1 cellular context compared by ENCODE assay signal in the genomic region with DNA sequence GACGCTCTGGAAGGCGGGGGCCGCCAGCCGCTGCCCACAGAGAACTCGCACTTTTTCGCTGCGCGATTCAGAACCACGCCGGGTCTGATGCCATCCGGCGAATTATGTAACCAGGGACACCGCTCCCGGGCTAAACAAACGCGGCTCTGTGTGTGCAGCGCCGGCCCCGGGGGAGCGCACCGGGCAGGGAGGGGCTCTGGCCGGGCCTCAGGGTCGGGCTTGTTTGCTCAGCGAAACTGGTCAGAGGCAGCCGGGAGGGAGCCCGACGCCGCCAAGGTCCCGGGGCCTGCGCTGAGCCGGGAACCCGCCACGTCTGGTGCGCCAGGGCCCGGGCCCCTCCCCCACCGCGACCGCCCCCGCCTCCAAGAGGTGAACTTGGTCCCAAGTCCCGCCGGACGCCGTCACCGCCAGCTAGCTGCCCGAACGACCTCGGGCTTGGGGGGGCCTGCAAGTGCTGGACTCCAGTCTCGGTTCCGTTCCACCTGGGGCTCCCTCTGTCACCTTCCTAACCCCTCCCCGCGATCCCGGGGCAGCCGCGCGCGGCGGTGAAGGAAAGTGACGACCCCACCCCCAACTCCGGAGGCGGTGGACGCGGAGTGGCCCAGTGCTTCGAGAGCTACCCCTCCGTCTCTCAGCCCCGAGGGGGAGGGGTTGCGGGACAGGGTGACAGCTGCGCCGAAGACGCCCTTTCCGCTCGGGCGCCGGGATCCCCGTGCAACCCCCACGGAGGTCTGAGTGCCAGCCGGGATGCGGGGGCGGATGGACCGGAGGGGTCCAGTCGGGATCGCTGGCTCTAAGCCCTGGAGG.
TF ChIP-seq lines count a peak whose summit lies in the region.

No MANE protein-coding gene starts in this region.

TF ChIP-seq in HepG2, 621 proteins besides CTCF, POLR2A, EP300 and RAD21 (continued from another document and continues in another):
- TF ChIP-seq TFE3 (CRISPR knock-in tag; IDR thresholded peaks at IDR 0.05) (peak; percentile 63), ZNF484 (CRISPR knock-in tag; IDR thresholded peaks at IDR 0.05; ENCODE audit: borderline replicate concordance, low read depth) (no peak), ZMYM2 (CRISPR knock-in tag; IDR thresholded peaks at IDR 0.05) (peak; percentile 70; the same call in 1 of the 2 replicates), ZNF124 (CRISPR knock-in tag; IDR thresholded peaks at IDR 0.05) (no peak), ZSCAN22 (CRISPR knock-in tag; IDR thresholded peaks at IDR 0.05) (no peak), ZNF616 (CRISPR knock-in tag; IDR thresholded peaks at IDR 0.05; ENCODE audit: low read depth) (no peak), EZH2 (conservative IDR thresholded peaks at IDR 0.05; ENCODE audit: low read depth, low read length) (no peak), MYC (CRISPR knock-in tag; IDR thresholded peaks at IDR 0.05; ENCODE audit: borderline replicate concordance) (peak; percentile 69; the same call in 1 of the 2 replicates), RFX5 (IDR thresholded peaks at IDR 0.05; ENCODE audit: low read depth, low read length) (no peak), ZNF234 (CRISPR knock-in tag; conservative IDR thresholded peaks at IDR 0.05) (0 out of 2 replicates have a peak, but pooled peaks have one; percentile 46), ZNF121 (CRISPR knock-in tag; IDR thresholded peaks at IDR 0.05) (no peak), ZNF687 (CRISPR knock-in tag; IDR thresholded peaks at IDR 0.05) (peak; percentile 78), ZNF263 (CRISPR knock-in tag; IDR thresholded peaks at IDR 0.05) (peak; percentile 53), TCF12 (IDR thresholded peaks at IDR 0.05) (no peak), TCF12 (CRISPR knock-in tag; IDR thresholded peaks at IDR 0.05) (no peak), ZNF674 (CRISPR knock-in tag; IDR thresholded peaks at IDR 0.05; ENCODE audit: low read depth) (0 out of 2 replicates have a peak, but pooled peaks have one; percentile 23), ZNF580 (CRISPR knock-in tag; IDR thresholded peaks at IDR 0.05; ENCODE audit: borderline replicate concordance, low read depth) (0 out of 2 replicates have a peak, but pooled peaks have one; percentile 23), KLF13 (CRISPR knock-in tag; IDR thresholded peaks at IDR 0.05) (no peak), PPARG (CRISPR knock-in tag; conservative IDR thresholded peaks at IDR 0.05) (peak; percentile 69), ATF7-NPFF (CRISPR knock-in tag; IDR thresholded peaks at IDR 0.05; ENCODE audit: low read depth) (peak; percentile 56; the same call in 1 of the 2 replicates), ZBTB2 (CRISPR knock-in tag; IDR thresholded peaks at IDR 0.05; ENCODE audit: low read depth) (peak; percentile 99), RBAK (CRISPR knock-in tag; IDR thresholded peaks at IDR 0.05) (no peak), CAMTA2 (CRISPR knock-in tag; IDR thresholded peaks at IDR 0.05; ENCODE audit: borderline replicate concordance) (no peak), ZNF672 (CRISPR knock-in tag; IDR thresholded peaks at IDR 0.05) (no peak), ZNF367 (CRISPR knock-in tag; IDR thresholded peaks at IDR 0.05; ENCODE audit: borderline replicate concordance) (peak; percentile 80; the same call in 1 of the 2 replicates), ZNF589 (CRISPR knock-in tag; conservative IDR thresholded peaks at IDR 0.05) (peak; percentile 86), ZNF781 (CRISPR knock-in tag; IDR thresholded peaks at IDR 0.05; ENCODE audit: borderline replicate concordance, not compliant biosample characterization) (peak; percentile 39), ZNF180 (CRISPR knock-in tag; IDR thresholded peaks at IDR 0.05; ENCODE audit: borderline replicate concordance, low read depth) (no peak), ZFP36 (IDR thresholded peaks at IDR 0.05; ENCODE audit: borderline replicate concordance, low read depth, low read length, partially characterized antibody) (no peak), ZNF432 (CRISPR knock-in tag; IDR thresholded peaks at IDR 0.05; ENCODE audit: borderline replicate concordance) (no peak), ZNF10 (CRISPR knock-in tag; IDR thresholded peaks at IDR 0.05; ENCODE audit: borderline replicate concordance, low read depth) (no peak), ZNF556 (CRISPR knock-in tag; IDR thresholded peaks at IDR 0.05; ENCODE audit: borderline replicate concordance) (peak; percentile 54; the same call in 1 of the 2 replicates), ZNF660 (CRISPR knock-in tag; IDR thresholded peaks at IDR 0.05; ENCODE audit: borderline replicate concordance, low read depth) (no peak), KDM1A (CRISPR knock-in tag; IDR thresholded peaks at IDR 0.05) (no peak), RBM22 (optimal IDR thresholded peaks at IDR 0.05; ENCODE audit: low read length) (no peak), ZNF558 (CRISPR knock-in tag; IDR thresholded peaks at IDR 0.05; ENCODE audit: borderline replicate concordance) (peak; percentile 75; the same call in 1 of the 2 replicates)
- TF ChIP-seq, protein P1, sequence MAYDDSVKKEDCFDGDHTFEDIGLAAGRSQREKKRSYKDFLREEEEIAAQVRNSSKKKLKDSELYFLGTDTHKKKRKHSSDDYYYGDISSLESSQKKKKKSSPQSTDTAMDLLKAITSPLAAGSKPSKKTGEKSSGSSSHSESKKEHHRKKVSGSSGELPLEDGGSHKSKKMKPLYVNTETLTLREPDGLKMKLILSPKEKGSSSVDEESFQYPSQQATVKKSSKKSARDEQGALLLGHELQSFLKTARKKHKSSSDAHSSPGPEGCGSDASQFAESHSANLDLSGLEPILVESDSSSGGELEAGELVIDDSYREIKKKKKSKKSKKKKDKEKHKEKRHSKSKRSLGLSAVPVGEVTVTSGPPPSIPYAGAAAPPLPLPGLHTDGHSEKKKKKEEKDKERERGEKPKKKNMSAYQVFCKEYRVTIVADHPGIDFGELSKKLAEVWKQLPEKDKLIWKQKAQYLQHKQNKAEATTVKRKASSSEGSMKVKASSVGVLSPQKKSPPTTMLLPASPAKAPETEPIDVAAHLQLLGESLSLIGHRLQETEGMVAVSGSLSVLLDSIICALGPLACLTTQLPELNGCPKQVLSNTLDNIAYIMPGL (CRISPR knock-in tag; IDR thresholded peaks at IDR 0.05; ENCODE audit: borderline replicate concordance in 1 of 2, low read depth in 1 of 2), result peak in 1 of 2 experiments; percentile 81; a peak in 1 of 4 replicates
- TF ChIP-seq, protein P2, sequence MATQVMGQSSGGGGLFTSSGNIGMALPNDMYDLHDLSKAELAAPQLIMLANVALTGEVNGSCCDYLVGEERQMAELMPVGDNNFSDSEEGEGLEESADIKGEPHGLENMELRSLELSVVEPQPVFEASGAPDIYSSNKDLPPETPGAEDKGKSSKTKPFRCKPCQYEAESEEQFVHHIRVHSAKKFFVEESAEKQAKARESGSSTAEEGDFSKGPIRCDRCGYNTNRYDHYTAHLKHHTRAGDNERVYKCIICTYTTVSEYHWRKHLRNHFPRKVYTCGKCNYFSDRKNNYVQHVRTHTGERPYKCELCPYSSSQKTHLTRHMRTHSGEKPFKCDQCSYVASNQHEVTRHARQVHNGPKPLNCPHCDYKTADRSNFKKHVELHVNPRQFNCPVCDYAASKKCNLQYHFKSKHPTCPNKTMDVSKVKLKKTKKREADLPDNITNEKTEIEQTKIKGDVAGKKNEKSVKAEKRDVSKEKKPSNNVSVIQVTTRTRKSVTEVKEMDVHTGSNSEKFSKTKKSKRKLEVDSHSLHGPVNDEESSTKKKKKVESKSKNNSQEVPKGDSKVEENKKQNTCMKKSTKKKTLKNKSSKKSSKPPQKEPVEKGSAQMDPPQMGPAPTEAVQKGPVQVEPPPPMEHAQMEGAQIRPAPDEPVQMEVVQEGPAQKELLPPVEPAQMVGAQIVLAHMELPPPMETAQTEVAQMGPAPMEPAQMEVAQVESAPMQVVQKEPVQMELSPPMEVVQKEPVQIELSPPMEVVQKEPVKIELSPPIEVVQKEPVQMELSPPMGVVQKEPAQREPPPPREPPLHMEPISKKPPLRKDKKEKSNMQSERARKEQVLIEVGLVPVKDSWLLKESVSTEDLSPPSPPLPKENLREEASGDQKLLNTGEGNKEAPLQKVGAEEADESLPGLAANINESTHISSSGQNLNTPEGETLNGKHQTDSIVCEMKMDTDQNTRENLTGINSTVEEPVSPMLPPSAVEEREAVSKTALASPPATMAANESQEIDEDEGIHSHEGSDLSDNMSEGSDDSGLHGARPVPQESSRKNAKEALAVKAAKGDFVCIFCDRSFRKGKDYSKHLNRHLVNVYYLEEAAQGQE (IDR thresholded peaks at IDR 0.05; ENCODE audit: borderline replicate concordance in 1 of 2, low read depth in 1 of 2, low read length in 2 of 2), result peak in 1 of 2 experiments; percentile 66; a peak in 1 of 4 replicates
- TF ChIP-seq, protein P3, sequence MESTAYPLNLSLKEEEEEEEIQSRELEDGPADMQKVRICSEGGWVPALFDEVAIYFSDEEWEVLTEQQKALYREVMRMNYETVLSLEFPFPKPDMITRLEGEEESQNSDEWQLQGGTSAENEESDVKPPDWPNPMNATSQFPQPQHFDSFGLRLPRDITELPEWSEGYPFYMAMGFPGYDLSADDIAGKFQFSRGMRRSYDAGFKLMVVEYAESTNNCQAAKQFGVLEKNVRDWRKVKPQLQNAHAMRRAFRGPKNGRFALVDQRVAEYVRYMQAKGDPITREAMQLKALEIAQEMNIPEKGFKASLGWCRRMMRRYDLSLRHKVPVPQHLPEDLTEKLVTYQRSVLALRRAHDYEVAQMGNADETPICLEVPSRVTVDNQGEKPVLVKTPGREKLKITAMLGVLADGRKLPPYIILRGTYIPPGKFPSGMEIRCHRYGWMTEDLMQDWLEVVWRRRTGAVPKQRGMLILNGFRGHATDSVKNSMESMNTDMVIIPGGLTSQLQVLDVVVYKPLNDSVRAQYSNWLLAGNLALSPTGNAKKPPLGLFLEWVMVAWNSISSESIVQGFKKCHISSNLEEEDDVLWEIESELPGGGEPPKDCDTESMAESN (CRISPR knock-in tag; conservative IDR thresholded peaks at IDR 0.05), result no peak; the same call in 1 of the 2 replicates
- TF ChIP-seq, protein P4, sequence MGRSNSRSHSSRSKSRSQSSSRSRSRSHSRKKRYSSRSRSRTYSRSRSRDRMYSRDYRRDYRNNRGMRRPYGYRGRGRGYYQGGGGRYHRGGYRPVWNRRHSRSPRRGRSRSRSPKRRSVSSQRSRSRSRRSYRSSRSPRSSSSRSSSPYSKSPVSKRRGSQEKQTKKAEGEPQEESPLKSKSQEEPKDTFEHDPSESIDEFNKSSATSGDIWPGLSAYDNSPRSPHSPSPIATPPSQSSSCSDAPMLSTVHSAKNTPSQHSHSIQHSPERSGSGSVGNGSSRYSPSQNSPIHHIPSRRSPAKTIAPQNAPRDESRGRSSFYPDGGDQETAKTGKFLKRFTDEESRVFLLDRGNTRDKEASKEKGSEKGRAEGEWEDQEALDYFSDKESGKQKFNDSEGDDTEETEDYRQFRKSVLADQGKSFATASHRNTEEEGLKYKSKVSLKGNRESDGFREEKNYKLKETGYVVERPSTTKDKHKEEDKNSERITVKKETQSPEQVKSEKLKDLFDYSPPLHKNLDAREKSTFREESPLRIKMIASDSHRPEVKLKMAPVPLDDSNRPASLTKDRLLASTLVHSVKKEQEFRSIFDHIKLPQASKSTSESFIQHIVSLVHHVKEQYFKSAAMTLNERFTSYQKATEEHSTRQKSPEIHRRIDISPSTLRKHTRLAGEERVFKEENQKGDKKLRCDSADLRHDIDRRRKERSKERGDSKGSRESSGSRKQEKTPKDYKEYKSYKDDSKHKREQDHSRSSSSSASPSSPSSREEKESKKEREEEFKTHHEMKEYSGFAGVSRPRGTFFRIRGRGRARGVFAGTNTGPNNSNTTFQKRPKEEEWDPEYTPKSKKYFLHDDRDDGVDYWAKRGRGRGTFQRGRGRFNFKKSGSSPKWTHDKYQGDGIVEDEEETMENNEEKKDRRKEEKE (IDR thresholded peaks at IDR 0.05), result no peak
